9 cellular contexts compared by ENCODE assay signal in the genomic region with DNA sequence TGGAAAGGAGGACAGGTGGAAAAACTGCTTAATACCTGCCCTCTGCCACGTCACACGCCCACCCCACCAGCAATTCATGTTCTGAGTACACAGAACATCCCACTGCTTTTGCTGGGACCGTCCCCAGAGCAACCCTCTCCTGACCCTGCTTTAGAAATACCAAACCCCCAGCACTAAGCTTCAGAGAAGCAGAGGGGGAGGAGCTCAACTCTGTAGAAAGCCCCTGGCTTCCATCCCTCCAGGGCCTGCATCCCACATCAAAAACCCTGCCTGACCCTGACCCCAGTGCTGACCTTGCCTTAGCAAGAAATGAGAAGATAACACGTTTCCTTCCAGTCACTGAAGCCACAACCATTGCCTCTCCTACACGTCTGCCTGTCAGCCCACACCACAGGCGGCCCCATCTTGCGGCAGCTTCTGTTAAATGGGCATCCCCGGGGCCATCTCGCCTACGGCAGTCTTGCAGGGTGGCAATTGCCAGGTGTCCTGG. TPM values are rescaled to one million over a fixed set of nuclear protein-coding genes. Genes with fewer than 3 reads are reported as not detected.
DNase-seq lines count a peak whose midpoint lies in the region; ATAC-seq and TF ChIP-seq lines count a peak whose summit lies in the region.
"Had no signal": no experiment of that assay in that cellular context is flagged by ENCODE, and none has a peak within 500 bp of the region (broad histone marks: within the 10 kb centered on the region; RNA-seq: fewer than 3 reads in every experiment).

No MANE protein-coding gene starts in this region.

- ATAC-seq in GM21786 (IDR thresholded peaks at IDR 0.05; ENCODE audit: unreplicated experiment): peak; percentile 38

- BruUV-seq in MCF 10A (replicated peaks; lab: Mats Ljungman, UMichigan): no TSS peak

- POLR2A ChIA-PET in CD8-positive, alpha-beta memory T cell (lab: Charles Lee): no interaction called here
- POLR2A ChIA-PET in MCF 10A (lab: Yijun Ruan, JAX): interaction anchor here (2.4 kb wide), 1 partner anchor 10 kb away, joined by 12 read pairs; no protein-coding TSS in a partner anchor

- H3K27ac ChIP-seq in CD8-positive, alpha-beta memory T cell (ENCODE audit: low read depth, low read length): no peak overlapping the region

- no peaks in the 10 kb centered on the region for H3K9me3 Mint-ChIP-seq in CD8-positive, alpha-beta memory T cell
- H3K9me3 Mint-ChIP-seq in dendritic cell treated with granulocyte-macrophage colony-stimulating factor and Interleukin-4, amounts not matched to agents 40 ng/mL and 50 ng/mL, for 4 days: no peaks in the 10 kb centered on the region
- no peaks in the 10 kb centered on the region for H3K9me3 Mint-ChIP-seq in MCF 10A (ENCODE audit: unreplicated experiment)

- H3K27me3 Mint-ChIP-seq in CD8-positive, alpha-beta memory T cell: peaks cover 4 to 14% of the 10 kb centered on the region in 2 donors
- no peaks in the 10 kb centered on the region for H3K27me3 Mint-ChIP-seq in dendritic cell treated with granulocyte-macrophage colony-stimulating factor and Interleukin-4, amounts not matched to agents 40 ng/mL and 50 ng/mL, for 4 days
- no peaks in the 10 kb centered on the region for H3K27me3 Mint-ChIP-seq in MCF 10A (ENCODE audit: insufficient read depth, unreplicated experiment)

- CTCF ChIA-PET in CD8-positive, alpha-beta memory T cell (lab: Charles Lee): interaction anchor here (0.8 kb wide), 1 partner anchor 12 kb away, joined by 3 read pairs; no protein-coding TSS in a partner anchor
- CTCF ChIA-PET in MCF 10A (lab: Yijun Ruan, JAX): interaction anchor here (0.8 to 2.3 kb wide), 6 partner anchors 10 to 65 kb away, joined by 3 to 10 read pairs (median 4); no protein-coding TSS in a partner anchor

- H3K36me3 Mint-ChIP-seq in CD8-positive, alpha-beta memory T cell: no peaks in the 10 kb centered on the region
- peaks cover 91% of the 10 kb centered on the region for H3K36me3 Mint-ChIP-seq in dendritic cell treated with granulocyte-macrophage colony-stimulating factor and Interleukin-4, amounts not matched to agents 40 ng/mL and 50 ng/mL, for 4 days (ENCODE audit: low read depth)
- peaks cover 6% of the 10 kb centered on the region for H3K36me3 Mint-ChIP-seq in MCF 10A (ENCODE audit: insufficient read depth, unreplicated experiment)

- peak overlapping the region in 3 of 7 donors; percentile 32 to 43 (median 40) for H3K4me3 Mint-ChIP-seq in CD8-positive, alpha-beta memory T cell
- H3K4me3 Mint-ChIP-seq in dendritic cell treated with granulocyte-macrophage colony-stimulating factor and Interleukin-4, amounts not matched to agents 40 ng/mL and 50 ng/mL, for 4 days: no peak overlapping the region
- H3K4me3 Mint-ChIP-seq in MCF 10A (ENCODE audit: unreplicated experiment): no peak overlapping the region

- no peak overlapping the region for H3K4me3 ChIP-seq in CD8-positive, alpha-beta memory T cell (ENCODE audit: low read length)

- H3K27ac Mint-ChIP-seq in CD8-positive, alpha-beta memory T cell: peak overlapping the region in 6 of 8 donors; percentile 30 to 74 (median 56)
- peak overlapping the region; percentile 65 for H3K27ac Mint-ChIP-seq in dendritic cell treated with granulocyte-macrophage colony-stimulating factor and Interleukin-4, amounts not matched to agents 40 ng/mL and 50 ng/mL, for 4 days
- no peak overlapping the region for H3K27ac Mint-ChIP-seq in MCF 10A (ENCODE audit: low read depth, unreplicated experiment)

- H3K27me3 ChIP-seq in CD8-positive, alpha-beta memory T cell (ENCODE audit: insufficient read depth, low read length, poor library complexity, severe bottlenecking): no peaks in the 10 kb centered on the region

- peaks cover 44% of the 10 kb centered on the region for H3K4me1 ChIP-seq in CD8-positive, alpha-beta memory T cell (ENCODE audit: insufficient read depth, low read length)

- intact Hi-C loops in dendritic cell treated with granulocyte-macrophage colony-stimulating factor and Interleukin-4, amounts not matched to agents 40 ng/mL and 50 ng/mL, for 4 days (cut with micrococcal nuclease): no loop called here
- intact Hi-C loops in head of caudate nucleus (cut with DNase I): no loop called here
- intact Hi-C loops in MCF 10A (cut with micrococcal nuclease): no loop called here

- H3K4me1 Mint-ChIP-seq in CD8-positive, alpha-beta memory T cell: peaks cover 34 to 62% (median 58%) of the 10 kb centered on the region in 3 donors
- H3K4me1 Mint-ChIP-seq in dendritic cell treated with granulocyte-macrophage colony-stimulating factor and Interleukin-4, amounts not matched to agents 40 ng/mL and 50 ng/mL, for 4 days (ENCODE audit: low read depth): peaks cover 87% of the 10 kb centered on the region
- peaks cover 45% of the 10 kb centered on the region for H3K4me1 Mint-ChIP-seq in MCF 10A (ENCODE audit: insufficient read depth, unreplicated experiment)

- no peak for TF ChIP-seq CTCF in MCF 10A (IDR thresholded peaks at IDR 0.05; ENCODE audit: unreplicated experiment)

- DNase-seq in CD8-positive, alpha-beta memory T cell: peak in 3 of 5 donors; percentile 7 to 22 (median 9)
- DNase-seq in UCSD-AML1 (lab: John Stamatoyannopoulos, UW; ENCODE audit: unreplicated experiment) (peak; percentile 43), head of caudate nucleus (no peak), SW 1271 (lab: John Stamatoyannopoulos, UW) (no peak), NCI-H1417 (lab: John Stamatoyannopoulos, UW) (no peak), MCF 10A (ENCODE audit: unreplicated experiment) (no peak)
- DNase-seq: Caco-2 had no signal

- no peaks in the 10 kb centered on the region for H3K9me3 ChIP-seq in CD8-positive, alpha-beta memory T cell (ENCODE audit: low read length)
- H3K9me3 ChIP-seq: Caco-2 had no signal

- no peaks in the 10 kb centered on the region for H3K36me3 ChIP-seq in CD8-positive, alpha-beta memory T cell (ENCODE audit: insufficient read depth, low read length)

RNA-seq across cellular contexts. Expression of a gene that starts 19.7 kb away (rescaled TPM):
- total RNA-seq in CD8-positive, alpha-beta memory T cell: 10 to 100 TPM; 79.6 to 83.4 TPM
- 0.54 TPM for polyA plus RNA-seq in CD8-positive, alpha-beta memory T cell
- total RNA-seq in MCF 10A (2022): 22.3 and 23.4 TPM in 2 replicates

Comparison
In these comparisons a context has a peak if more than half of its experiments do, and no peak if none do; other contexts are left out.
1. DNase-seq: peak in CD8-positive, alpha-beta memory T cell (3 of 5) and UCSD-AML1 (single experiment); none in head of caudate nucleus (0 of 42), SW 1271 (0 of 2), NCI-H1417 (0 of 3) and MCF 10A (single experiment).